Comparison of ENCODE assay signal across 29 cellular contexts in the genomic region with DNA sequence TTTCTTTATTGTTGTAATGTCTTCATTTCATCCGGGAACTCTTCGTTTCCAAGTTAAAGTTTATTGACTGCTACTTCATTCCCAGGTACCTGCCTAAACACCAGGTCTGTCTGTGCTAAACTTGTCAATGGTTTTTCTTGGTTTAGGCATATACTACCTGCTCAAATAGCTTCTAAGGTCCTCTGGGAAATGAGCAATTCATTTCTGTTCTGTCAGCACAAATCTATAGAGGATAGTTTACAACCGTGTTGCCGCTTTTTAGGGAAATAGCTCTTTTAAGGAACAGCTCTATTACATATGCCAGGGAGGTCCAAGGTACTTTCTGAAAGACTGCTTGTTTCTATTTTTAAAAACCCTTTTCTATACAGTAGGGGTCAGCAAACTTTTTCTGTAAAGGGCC.
"Had no signal": no experiment of that assay in that cellular context is flagged by ENCODE, and none has a peak within 500 bp of the region (broad histone marks: within the 10 kb centered on the region; RNA-seq: fewer than 3 reads in every experiment).

No MANE protein-coding gene starts in this region.

- H3K36me3 ChIP-seq: left lung, lower lobe of right lung, neural progenitor cell, neutrophil, right atrium auricular region, stomach, thyroid gland, transverse colon, upper lobe of left lung, vagina had no signal

- H3K27me3 ChIP-seq: left lung, neural progenitor cell, neutrophil, right atrium auricular region, stomach, testis, thyroid gland, transverse colon, upper lobe of left lung, vagina had no signal

- H3K4me1 Mint-ChIP-seq: immature natural killer cell; naive thymus-derived CD8-positive, alpha-beta T cell; neural progenitor cell; stimulated activated naive B cell treated with anti-CD40 and anti-IgM and Interleukin-4, amounts not matched to agents 10 μg/mL and 1 μg/mL and 100 μg/mL, for 72 hours had no signal

- H3K27me3 Mint-ChIP-seq: stimulated activated naive B cell treated with anti-CD40 and anti-IgM and Interleukin-4, amounts not matched to agents 10 μg/mL and 1 μg/mL and 100 μg/mL, for 72 hours had no signal

- H3K4me3 ChIP-seq: left lung, lower lobe of right lung, neural progenitor cell, right atrium auricular region, skin epidermis, stomach, testis, thyroid gland, transverse colon, upper lobe of left lung, vagina had no signal

- ATAC-seq: left colon; left lung; lower lobe of right lung; naive thymus-derived CD8-positive, alpha-beta T cell; sciatic nerve; stimulated activated naive B cell treated with anti-CD40 and anti-IgM and Interleukin-4, amounts not matched to agents 10 μg/mL and 1 μg/mL and 100 μg/mL, for 72 hours; stimulated activated naive CD8-positive, alpha-beta T cell treated with anti-CD3 and anti-CD28 coated beads, Interleukin-15, Interleukin-2, amounts not matched to agents 100 U/mL and 50 U/mL, for 24 hours had no signal

- H3K27ac Mint-ChIP-seq: immature natural killer cell; naive thymus-derived CD8-positive, alpha-beta T cell; neural progenitor cell; stimulated activated naive B cell treated with anti-CD40 and anti-IgM and Interleukin-4, amounts not matched to agents 10 μg/mL and 1 μg/mL and 100 μg/mL, for 72 hours had no signal

- FAIRE-seq: islet of Langerhans, kidney had no signal

- DNase-seq: immature natural killer cell; kidney; left colon; left lung; lower lobe of right lung; mammary epithelial cell; mesenchymal stem cell; naive thymus-derived CD8-positive, alpha-beta T cell; nephron progenitor cell; occipital lobe; stimulated activated CD4-positive, alpha-beta T cell treated with anti-CD3 and anti-CD28 coated beads, Interleukin-12 subunit alpha, Interleukin-12 subunit beta, amount 100 ng/mL, for 4 hours; stimulated activated CD4-positive, alpha-beta T cell treated with anti-CD3 and anti-CD28 coated beads, Interleukin-15, amount 100 ng/mL, for 24 hours; stimulated activated CD4-positive, alpha-beta T cell treated with anti-CD3 and anti-CD28 coated beads, Interleukin-2, amount 100 ng/mL, for 24 hours; stimulated activated CD4-positive, alpha-beta T cell treated with anti-CD3 and anti-CD28 coated beads, Interleukin-4, amount 100 ng/mL, for 1 hour; stimulated activated naive B cell treated with anti-CD40 and anti-IgM and Interleukin-4, amounts not matched to agents 10 μg/mL and 1 μg/mL and 100 μg/mL, for 72 hours; stimulated activated naive CD8-positive, alpha-beta T cell treated with anti-CD3 and anti-CD28 coated beads, Interleukin-15, Interleukin-2, amounts not matched to agents 100 U/mL and 50 U/mL, for 24 hours; stomach; testis; thyroid gland; transverse colon; upper lobe of left lung had no signal

- H3K79me2 ChIP-seq: parathyroid adenoma had no signal

- H3K4me1 ChIP-seq: left lung, lower lobe of right lung, neural progenitor cell, parathyroid adenoma, right atrium auricular region, stomach, testis, thyroid gland, transverse colon, upper lobe of left lung, vagina had no signal

- H3K4me3 Mint-ChIP-seq: immature natural killer cell; naive thymus-derived CD8-positive, alpha-beta T cell; nephron progenitor cell; neural progenitor cell; stimulated activated naive B cell treated with anti-CD40 and anti-IgM and Interleukin-4, amounts not matched to agents 10 μg/mL and 1 μg/mL and 100 μg/mL, for 72 hours had no signal

- H3K9me3 Mint-ChIP-seq: naive thymus-derived CD8-positive, alpha-beta T cell; neural progenitor cell had no signal

- H2AFZ ChIP-seq: neural progenitor cell, parathyroid adenoma had no signal

- H3K4me2 ChIP-seq: neural progenitor cell had no signal

- H3K27ac ChIP-seq: left lung, lower lobe of right lung, neural progenitor cell, neutrophil, parathyroid adenoma, right atrium auricular region, skin epidermis, stomach, testis, thyroid gland, transverse colon, upper lobe of left lung, vagina had no signal

- H3K9me3 ChIP-seq: left lung, lower lobe of right lung, neutrophil, right atrium auricular region, stomach, testis, thyroid gland, transverse colon, upper lobe of left lung, vagina had no signal

- H3K36me3 Mint-ChIP-seq: immature natural killer cell; naive thymus-derived CD8-positive, alpha-beta T cell; neural progenitor cell; stimulated activated naive B cell treated with anti-CD40 and anti-IgM and Interleukin-4, amounts not matched to agents 10 μg/mL and 1 μg/mL and 100 μg/mL, for 72 hours had no signal
